8 cellular contexts compared by ENCODE assay signal in genomic region chr17:62995377-62995885, GRCh38. TPM values are rescaled to one million over a fixed set of nuclear protein-coding genes. Genes with fewer than 3 reads are reported as not detected.
A peak's percentile ranks its signal among the peaks of the same experiment; 100 is the strongest.
DNase-seq lines count a peak whose midpoint lies in the region; ATAC-seq and TF ChIP-seq lines count a peak whose summit lies in the region.

No MANE protein-coding gene starts in this region.

- in situ Hi-C loops in HAP-1 (cut with MboI; ENCODE audit: low sequenced_read_pairs), result no loop called here

- H3K9ac ChIP-seq in OCI-LY3 (ENCODE audit: low read length), result no peak overlapping the region
- H3K9ac ChIP-seq in colonic mucosa (ENCODE audit: low read depth in 2 of 2, low read length in 2 of 2), result no peak overlapping the region

- no peaks in the 10 kb centered on the region for H3K36me3 Mint-ChIP-seq in activated T-helper 2 cell treated with anti-CD3 and anti-CD28 coated beads, Interferon-gamma antibody, Interleukin-2, Interleukin-4, amounts not matched to agents 10 μg/mL and 5 μg/mL and 100 μg/mL, durations not matched to agents 14 hours and 24 hours and 36 hours (ENCODE audit: low read depth)

- TF ChIP-seq CTCF in OCI-LY3 (IDR thresholded peaks at IDR 0.05; ENCODE audit: low read depth, low read length) (peak; percentile 81), colonic mucosa (IDR thresholded peaks at IDR 0.05) (peak; percentile 56), coronary artery (IDR thresholded peaks at IDR 0.05) (no peak)

- no peaks in the 10 kb centered on the region for H3K79me2 ChIP-seq in OCI-LY3 (ENCODE audit: low read length)

- H3K27ac Mint-ChIP-seq in activated T-helper 2 cell treated with anti-CD3 and anti-CD28 coated beads, Interferon-gamma antibody, Interleukin-2, Interleukin-4, amounts not matched to agents 10 μg/mL and 5 μg/mL and 100 μg/mL, durations not matched to agents 14 hours and 24 hours and 36 hours, result no peak overlapping the region

- H3K36me3 ChIP-seq in HAP-1 (replicated peaks) (no peaks in the 10 kb centered on the region), OCI-LY3 (replicated peaks; ENCODE audit: low read depth, low read length) (no peaks in the 10 kb centered on the region), colonic mucosa (no peaks in the 10 kb centered on the region)

- H3K27me3 ChIP-seq in HAP-1 (ENCODE audit: low read depth), result no peaks in the 10 kb centered on the region
- no peaks in the 10 kb centered on the region for H3K27me3 ChIP-seq in OCI-LY3 (ENCODE audit: low read depth, low read length)
- H3K27me3 ChIP-seq in colonic mucosa, result no peaks in the 10 kb centered on the region

- peaks cover 2% of the 10 kb centered on the region for H3K27me3 Mint-ChIP-seq in activated T-helper 2 cell treated with anti-CD3 and anti-CD28 coated beads, Interferon-gamma antibody, Interleukin-2, Interleukin-4, amounts not matched to agents 10 μg/mL and 5 μg/mL and 100 μg/mL, durations not matched to agents 14 hours and 24 hours and 36 hours (ENCODE audit: low read depth)

- H3K9me3 Mint-ChIP-seq in activated T-helper 2 cell treated with anti-CD3 and anti-CD28 coated beads, Interferon-gamma antibody, Interleukin-2, Interleukin-4, amounts not matched to agents 10 μg/mL and 5 μg/mL and 100 μg/mL, durations not matched to agents 14 hours and 24 hours and 36 hours, result no peaks in the 10 kb centered on the region

- no peak overlapping the region for H2AFZ ChIP-seq in OCI-LY3 (ENCODE audit: low read depth, low read length)

- H3K4me1 Mint-ChIP-seq in activated T-helper 2 cell treated with anti-CD3 and anti-CD28 coated beads, Interferon-gamma antibody, Interleukin-2, Interleukin-4, amounts not matched to agents 10 μg/mL and 5 μg/mL and 100 μg/mL, durations not matched to agents 14 hours and 24 hours and 36 hours (ENCODE audit: low read depth), result no peaks in the 10 kb centered on the region

- H3K27ac ChIP-seq in OCI-LY3 (ENCODE audit: low read length) (no peak overlapping the region), colonic mucosa (no peak overlapping the region), coronary artery (no peak overlapping the region)

- intact Hi-C loops in colonic mucosa (cut with DNase I), result no loop called here
- intact Hi-C loops in activated T-helper 2 cell treated with anti-CD3 and anti-CD28 coated beads, Interferon-gamma antibody, Interleukin-2, Interleukin-4, amounts not matched to agents 10 μg/mL and 5 μg/mL and 100 μg/mL, durations not matched to agents 14 hours and 24 hours and 36 hours (cut with micrococcal nuclease), result loop anchor here (2.0 kb wide), 1 partner anchor 411 kb away; no protein-coding TSS in a partner anchor

- H3K4me3 ChIP-seq in HAP-1 (no peak overlapping the region), OCI-LY3 (ENCODE audit: low read length) (no peak overlapping the region), colonic mucosa (no peak overlapping the region), coronary artery (no peak overlapping the region)

- DNase-seq in CD1c-positive myeloid dendritic cell (ENCODE audit: extremely low spot score) (peak; percentile 60), HAP-1 (ENCODE audit: low spot score in 2 of 2) (peak; percentile 58 to 59), colonic mucosa (no peak), myocyte (ENCODE audit: low read depth) (peak; percentile 41), coronary artery (ENCODE audit: low spot score) (no peak)
- no peak for DNase-seq in activated T-helper 2 cell treated with anti-CD3 and anti-CD28 coated beads, Interferon-gamma antibody, Interleukin-2, Interleukin-4, amounts not matched to agents 10 μg/mL and 5 μg/mL and 100 μg/mL, durations not matched to agents 14 hours and 24 hours and 36 hours (ENCODE audit: low spot score)

- no peak for ATAC-seq in HG03139 (IDR thresholded peaks at IDR 0.05; ENCODE audit: unreplicated experiment)

- H3K4me1 ChIP-seq in HAP-1 (peaks cover 5% of the 10 kb centered on the region), OCI-LY3 (ENCODE audit: low read length) (peaks cover 8% of the 10 kb centered on the region), colonic mucosa (no peaks in the 10 kb centered on the region)

- H3K9me3 ChIP-seq in HAP-1, result peaks cover 3% of the 10 kb centered on the region
- no peaks in the 10 kb centered on the region for H3K9me3 ChIP-seq in OCI-LY3 (ENCODE audit: insufficient read depth, low read length)
- no peaks in the 10 kb centered on the region for H3K9me3 ChIP-seq in colonic mucosa

- H3K4me3 Mint-ChIP-seq in activated T-helper 2 cell treated with anti-CD3 and anti-CD28 coated beads, Interferon-gamma antibody, Interleukin-2, Interleukin-4, amounts not matched to agents 10 μg/mL and 5 μg/mL and 100 μg/mL, durations not matched to agents 14 hours and 24 hours and 36 hours (ENCODE audit: low read depth), result no peak overlapping the region

- H3K4me2 ChIP-seq in OCI-LY3 (ENCODE audit: low read length), result peak overlapping the region; percentile 15; the same call in 1 of the 2 replicates

- no peaks in the 10 kb centered on the region for H4K20me1 ChIP-seq in OCI-LY3 (ENCODE audit: insufficient read depth, low read length)

RNA-seq across cellular contexts. Expression of gene TANC2, which starts 29.4 kb away (rescaled TPM):
- 10 to 100 TPM; 15.1 to 18.5 TPM for total RNA-seq in colonic mucosa
- total RNA-seq in myocyte, result 21.4 and 24.2 TPM in 2 replicates
- polyA plus RNA-seq in myocyte (2012), result 13.6 TPM
- 1.5 and 1.7 TPM in 2 replicates for total RNA-seq in activated T-helper 2 cell treated with anti-CD3 and anti-CD28 coated beads, Interferon-gamma antibody, Interleukin-2, Interleukin-4, amounts not matched to agents 10 μg/mL and 5 μg/mL and 100 μg/mL, durations not matched to agents 14 hours and 24 hours and 36 hours

Comparison
In these comparisons a context has a peak if more than half of its experiments do, and no peak if none do; other contexts are left out.
1. DNase-seq: peak in CD1c-positive myeloid dendritic cell (single experiment), HAP-1 (2 of 2) and myocyte (single experiment); none in colonic mucosa (single experiment), coronary artery (single experiment) and activated T-helper 2 cell treated with anti-CD3 and anti-CD28 coated beads, Interferon-gamma antibody, Interleukin-2, Interleukin-4, amounts not matched to agents 10 μg/mL and 5 μg/mL and 100 μg/mL, durations not matched to agents 14 hours and 24 hours and 36 hours (single experiment).